ENCODE assay signal across 23 cellular contexts in the genomic region with DNA sequence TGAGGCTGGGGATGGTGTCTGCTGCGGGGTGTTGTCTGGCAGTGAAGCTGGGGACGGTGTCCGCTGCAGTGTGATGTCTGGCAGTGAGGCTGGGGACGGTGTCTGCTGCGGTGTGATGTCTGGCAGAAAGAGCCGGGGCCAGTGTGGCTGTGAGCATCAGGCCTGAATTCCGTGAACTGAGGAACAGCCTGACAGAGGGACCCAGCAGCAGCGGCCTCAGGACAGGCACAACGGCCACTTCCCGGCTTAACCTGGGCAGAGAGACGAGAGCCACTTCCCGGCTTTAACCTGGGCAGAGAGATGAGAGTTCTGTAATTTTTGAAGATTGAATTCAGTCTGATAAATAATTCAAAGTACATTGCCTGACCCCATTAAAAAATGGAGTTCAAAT.
"Had no signal": no experiment of that assay in that cellular context is flagged by ENCODE, and none has a peak within 500 bp of the region (broad histone marks: within the 10 kb centered on the region; RNA-seq: fewer than 3 reads in every experiment).

No MANE protein-coding gene starts in this region.

- H3K4me2 ChIP-seq: hepatocyte had no signal

- H3K4me1 Mint-ChIP-seq: activated CD4-positive, alpha-beta memory T cell treated with anti-CD3 and anti-CD28 coated beads, Interleukin-2, amount 10 ng/mL, durations not matched to agents 7 days and 5 days; activated CD4-positive, alpha-beta T cell treated with anti-CD3 and anti-CD28 coated beads, Interleukin-2, amount 10 ng/mL, durations not matched to agents 24 days and 14 days; immature natural killer cell had no signal

- ATAC-seq: activated CD4-positive, CD25-positive, alpha-beta regulatory T cell treated with anti-CD3 and anti-CD28 coated beads, Interleukin-2, amount 50 U/mL, for 24 hours; activated naive CD4-positive, alpha-beta T cell treated with anti-CD3 and anti-CD28 coated beads, Interleukin-2, amount 50 U/mL, for 72 hours; foreskin keratinocyte; naive thymus-derived CD4-positive, alpha-beta T cell; psoas muscle had no signal

- H2AFZ ChIP-seq: hepatocyte had no signal

- H3K27me3 Mint-ChIP-seq: activated CD4-positive, alpha-beta memory T cell treated with anti-CD3 and anti-CD28 coated beads, Interleukin-2, amount 10 ng/mL, durations not matched to agents 7 days and 5 days; activated CD4-positive, alpha-beta T cell treated with anti-CD3 and anti-CD28 coated beads, Interleukin-2, amount 10 ng/mL, durations not matched to agents 24 days and 14 days; naive thymus-derived CD4-positive, alpha-beta T cell; stimulated activated naive CD8-positive, alpha-beta T cell treated with anti-CD3 and anti-CD28 coated beads, Interleukin-15, Interleukin-2, amounts not matched to agents 100 ng/mL and 50 ng/mL, for 24 hours had no signal

- H3K36me3 Mint-ChIP-seq: activated naive CD4-positive, alpha-beta T cell treated with anti-CD3 and anti-CD28 coated beads, Interleukin-2, amount 50 U/mL, for 72 hours; immature natural killer cell; naive thymus-derived CD4-positive, alpha-beta T cell had no signal

- H3K36me3 ChIP-seq: breast epithelium, ovary, right atrium auricular region, SJSA1, tibial nerve, uterus had no signal

- H3K4me1 ChIP-seq: breast epithelium, foreskin keratinocyte, psoas muscle, right atrium auricular region, SJSA1, tibial nerve, uterus had no signal

- H3K27ac ChIP-seq: breast epithelium, foreskin keratinocyte, hepatocyte, ovary, psoas muscle, right atrium auricular region, SJSA1, uterus had no signal

- H3K4me3 ChIP-seq: breast epithelium, hepatocyte, ovary, psoas muscle, right atrium auricular region, SJSA1, tibial nerve, uterus had no signal

- H3K9me3 ChIP-seq: ovary, psoas muscle, right atrium auricular region, uterus had no signal

- DNase-seq: activated CD4-positive, alpha-beta memory T cell treated with anti-CD3 and anti-CD28 coated beads, Interleukin-2, amount 10 ng/mL, durations not matched to agents 7 days and 5 days; activated CD4-positive, alpha-beta T cell treated with anti-CD3 and anti-CD28 coated beads, Interleukin-2, amount 10 ng/mL, durations not matched to agents 24 days and 14 days; activated gamma-delta T cell treated with Interleukin-2 at 50 U/mL for 16 hours; cortex of kidney; foreskin keratinocyte; immature natural killer cell; kidney glomerular epithelial cell; mesenchymal stem cell; naive thymus-derived CD4-positive, alpha-beta T cell; ovary; stimulated activated CD4-positive, alpha-beta T cell treated with anti-CD3 and anti-CD28 coated beads, Interleukin-1b, Interleukin-23, amount 100 ng/mL, for 48 hours; substantia nigra; uterus had no signal

- H3K9me3 Mint-ChIP-seq: activated CD4-positive, alpha-beta T cell treated with anti-CD3 and anti-CD28 coated beads, Interleukin-2, amount 10 ng/mL, durations not matched to agents 24 days and 14 days; activated naive CD4-positive, alpha-beta T cell treated with anti-CD3 and anti-CD28 coated beads, Interleukin-2, amount 50 U/mL, for 72 hours; stimulated activated naive CD8-positive, alpha-beta T cell treated with anti-CD3 and anti-CD28 coated beads, Interleukin-15, Interleukin-2, amounts not matched to agents 100 ng/mL and 50 ng/mL, for 24 hours had no signal

- H3K79me2 ChIP-seq: hepatocyte had no signal

- H3K4me3 Mint-ChIP-seq: activated CD4-positive, alpha-beta memory T cell treated with anti-CD3 and anti-CD28 coated beads, Interleukin-2, amount 10 ng/mL, durations not matched to agents 7 days and 5 days; activated CD4-positive, alpha-beta T cell treated with anti-CD3 and anti-CD28 coated beads, Interleukin-2, amount 10 ng/mL, durations not matched to agents 24 days and 14 days; immature natural killer cell; naive thymus-derived CD4-positive, alpha-beta T cell; stimulated activated naive CD8-positive, alpha-beta T cell treated with anti-CD3 and anti-CD28 coated beads, Interleukin-15, Interleukin-2, amounts not matched to agents 100 ng/mL and 50 ng/mL, for 24 hours; T-helper 1 cell treated with Interleukin-12 subunit alpha and Interleukin-12 subunit beta and Interleukin-4 antibody, amounts not matched to agents 30 μg/mL and 1 μg/mL, for 36 hours had no signal

- H3K27ac Mint-ChIP-seq: activated CD4-positive, alpha-beta memory T cell treated with anti-CD3 and anti-CD28 coated beads, Interleukin-2, amount 10 ng/mL, durations not matched to agents 7 days and 5 days; activated CD4-positive, alpha-beta T cell treated with anti-CD3 and anti-CD28 coated beads, Interleukin-2, amount 10 ng/mL, durations not matched to agents 24 days and 14 days; activated naive CD4-positive, alpha-beta T cell treated with anti-CD3 and anti-CD28 coated beads, Interleukin-2, amount 50 U/mL, for 72 hours; immature natural killer cell; naive thymus-derived CD4-positive, alpha-beta T cell; stimulated activated naive CD8-positive, alpha-beta T cell treated with anti-CD3 and anti-CD28 coated beads, Interleukin-15, Interleukin-2, amounts not matched to agents 100 ng/mL and 50 ng/mL, for 24 hours; T-helper 1 cell treated with Interleukin-12 subunit alpha and Interleukin-12 subunit beta and Interleukin-4 antibody, amounts not matched to agents 30 μg/mL and 1 μg/mL, for 36 hours had no signal

- H3K27me3 ChIP-seq: breast epithelium, foreskin keratinocyte, hepatocyte, ovary, right atrium auricular region, SJSA1, tibial nerve, uterus had no signal
